27 cellular contexts compared by ENCODE assay signal in the genomic region with DNA sequence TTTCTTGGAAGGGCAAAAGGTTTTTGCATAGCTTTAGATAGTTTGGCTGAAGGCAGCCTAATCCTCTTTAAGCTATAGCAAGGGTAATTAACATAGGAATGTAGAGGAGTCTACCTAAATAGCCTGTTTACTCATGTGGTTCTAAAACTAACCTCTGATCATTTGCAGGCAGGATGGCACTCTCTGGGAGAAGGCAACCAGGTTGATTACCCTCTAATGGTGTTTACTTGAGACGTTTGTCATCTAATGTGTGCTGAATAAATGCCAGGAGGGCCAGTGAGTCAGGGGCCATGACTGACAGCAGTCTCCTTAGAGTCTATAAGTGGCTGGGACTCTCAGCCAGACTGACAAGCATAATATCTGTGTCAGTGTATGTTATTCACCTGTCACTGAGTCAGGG.
DNase-seq lines count a peak whose midpoint lies in the region; ATAC-seq and TF ChIP-seq lines count a peak whose summit lies in the region.
"Had no signal": no experiment of that assay in that cellular context is flagged by ENCODE, and none has a peak within 500 bp of the region (broad histone marks: within the 10 kb centered on the region; RNA-seq: fewer than 3 reads in every experiment).

No MANE protein-coding gene starts in this region.

- H3K9me3 Mint-ChIP-seq in activated CD8-positive, alpha-beta T cell treated with anti-CD3 and anti-CD28 coated beads, Interleukin-2, amount 10 ng/mL, durations not matched to agents 7 days and 5 days (ENCODE audit: insufficient read depth): no peaks in the 10 kb centered on the region
- H3K9me3 Mint-ChIP-seq: activated naive CD4-positive, alpha-beta T cell treated with anti-CD3 and anti-CD28 coated beads, Interleukin-2, amount 50 U/mL, for 24 hours; activated T-helper 2 cell treated with anti-CD3 and anti-CD28 coated beads, Interferon-gamma antibody, Interleukin-2, Interleukin-4, amounts not matched to agents 10 μg/mL and 5 μg/mL and 100 μg/mL, durations not matched to agents 14 hours and 24 hours and 36 hours; stimulated activated naive CD8-positive, alpha-beta T cell treated with anti-CD3 and anti-CD28 coated beads, Interleukin-15, amount 100 ng/mL, for 72 hours; T-helper 2 cell treated with Interferon-gamma antibody and Interleukin-4, amounts not matched to agents 5 μg/mL and 100 μg/mL, for 36 hours had no signal

- ATAC-seq in PC-3 (peak; percentile 99), HG03342 (IDR thresholded peaks at IDR 0.05; ENCODE audit: unreplicated experiment) (no peak)
- no peak for ATAC-seq in activated CD8-positive, alpha-beta T cell treated with anti-CD3 and anti-CD28 coated beads, Interleukin-2, amount 10 ng/mL, durations not matched to agents 7 days and 5 days
- ATAC-seq: right lobe of liver; stimulated activated naive CD8-positive, alpha-beta T cell treated with anti-CD3 and anti-CD28 coated beads, Interleukin-15, amount 100 ng/mL, for 72 hours had no signal

- BruUV-seq in PC-3 (replicated peaks; lab: Mats Ljungman, UMichigan): no TSS peak

- no peaks in the 10 kb centered on the region for H3K27me3 ChIP-seq in HAP-1 (ENCODE audit: low read depth)
- H3K27me3 ChIP-seq in PC-3 (ENCODE audit: low read length): no peaks in the 10 kb centered on the region
- no peaks in the 10 kb centered on the region for H3K27me3 ChIP-seq in iPS-20b (ENCODE audit: insufficient read depth, low read length)
- H3K27me3 ChIP-seq: BLaER1 treated with 17β-estradiol and CSF1 and Interleukin-3, amounts not matched to agents 10 nM and 100 nM; colonic mucosa; right lobe of liver had no signal

- 0 out of 2 replicates have a peak overlapping the region, but pooled peaks have one; percentile 19 for H3K27ac ChIP-seq in PC-3 (ENCODE audit: low read length)
- no peak overlapping the region for H3K27ac ChIP-seq in iPS-20b (ENCODE audit: low read length)
- H3K27ac ChIP-seq: BLaER1 treated with 17β-estradiol and CSF1 and Interleukin-3, amounts not matched to agents 10 nM and 100 nM; cardiac muscle cell; colonic mucosa; HL-60; right lobe of liver; thoracic aorta had no signal

- no peaks in the 10 kb centered on the region for H3K36me3 Mint-ChIP-seq in activated CD8-positive, alpha-beta T cell treated with anti-CD3 and anti-CD28 coated beads, Interleukin-2, amount 10 ng/mL, durations not matched to agents 7 days and 5 days (ENCODE audit: low read depth)
- H3K36me3 Mint-ChIP-seq: activated naive CD4-positive, alpha-beta T cell treated with anti-CD3 and anti-CD28 coated beads, Interleukin-2, amount 50 U/mL, for 24 hours had no signal

- H3K36me3 ChIP-seq in HAP-1 (replicated peaks) (no peaks in the 10 kb centered on the region), PC-3 (ENCODE audit: low read depth, low read length) (no peaks in the 10 kb centered on the region), iPS-20b (ENCODE audit: insufficient read depth, low read depth, low read length) (no peaks in the 10 kb centered on the region)
- H3K36me3 ChIP-seq: BLaER1 treated with 17β-estradiol and CSF1 and Interleukin-3, amounts not matched to agents 10 nM and 100 nM; cardiac muscle cell; colonic mucosa; right lobe of liver; thoracic aorta had no signal

- H3K4me3 ChIP-seq in HAP-1 (no peak overlapping the region), PC-3 (ENCODE audit: low read length) (no peak overlapping the region), iPS-20b (ENCODE audit: low read length) (peak overlapping the region; percentile 5; the same call in 1 of the 2 replicates)
- H3K4me3 ChIP-seq: BLaER1 treated with 17β-estradiol and CSF1 and Interleukin-3, amounts not matched to agents 10 nM and 100 nM; cardiac muscle cell; colonic mucosa; right lobe of liver; thoracic aorta had no signal

- no peaks in the 10 kb centered on the region for H3K4me1 Mint-ChIP-seq in activated CD8-positive, alpha-beta T cell treated with anti-CD3 and anti-CD28 coated beads, Interleukin-2, amount 10 ng/mL, durations not matched to agents 7 days and 5 days (ENCODE audit: low read depth)
- H3K4me1 Mint-ChIP-seq: activated naive CD4-positive, alpha-beta T cell treated with anti-CD3 and anti-CD28 coated beads, Interleukin-2, amount 50 U/mL, for 24 hours; stimulated activated naive CD8-positive, alpha-beta T cell treated with anti-CD3 and anti-CD28 coated beads, Interleukin-15, amount 100 ng/mL, for 72 hours had no signal

- peaks cover 13% of the 10 kb centered on the region for H3K4me1 ChIP-seq in HAP-1
- H3K4me1 ChIP-seq in PC-3 (ENCODE audit: insufficient read depth, low read length): peaks cover 25% of the 10 kb centered on the region
- H3K4me1 ChIP-seq in iPS-20b (ENCODE audit: insufficient read depth, low read length): peaks cover 24% of the 10 kb centered on the region; the same call in 1 of the 2 replicates
- H3K4me1 ChIP-seq: BLaER1 treated with 17β-estradiol and CSF1 and Interleukin-3, amounts not matched to agents 10 nM and 100 nM; colonic mucosa; right lobe of liver had no signal

- H3K27ac Mint-ChIP-seq in activated CD8-positive, alpha-beta T cell treated with anti-CD3 and anti-CD28 coated beads, Interleukin-2, amount 10 ng/mL, durations not matched to agents 7 days and 5 days: no peak overlapping the region
- H3K27ac Mint-ChIP-seq: activated naive CD4-positive, alpha-beta T cell treated with anti-CD3 and anti-CD28 coated beads, Interleukin-2, amount 50 U/mL, for 24 hours; activated T-helper 2 cell treated with anti-CD3 and anti-CD28 coated beads, Interferon-gamma antibody, Interleukin-2, Interleukin-4, amounts not matched to agents 10 μg/mL and 5 μg/mL and 100 μg/mL, durations not matched to agents 14 hours and 24 hours and 36 hours had no signal

- H3K27me3 Mint-ChIP-seq in activated CD8-positive, alpha-beta T cell treated with anti-CD3 and anti-CD28 coated beads, Interleukin-2, amount 10 ng/mL, durations not matched to agents 7 days and 5 days (ENCODE audit: low read depth): peaks cover 21% of the 10 kb centered on the region
- H3K27me3 Mint-ChIP-seq: activated naive CD4-positive, alpha-beta T cell treated with anti-CD3 and anti-CD28 coated beads, Interleukin-2, amount 50 U/mL, for 24 hours had no signal

- H3K9me3 ChIP-seq in HAP-1 (no peaks in the 10 kb centered on the region), PC-3 (ENCODE audit: low read length) (no peaks in the 10 kb centered on the region), iPS-20b (ENCODE audit: insufficient read depth, low read depth, low read length) (no peaks in the 10 kb centered on the region)
- H3K9me3 ChIP-seq: BLaER1 treated with 17β-estradiol and CSF1 and Interleukin-3, amounts not matched to agents 10 nM and 100 nM; colonic mucosa; right lobe of liver; thoracic aorta had no signal

- POLR2A ChIA-PET in PC-3 (lab: Charles Lee; ENCODE audit: unreplicated experiment): interaction anchor here (0.6 kb wide), 1 partner anchor 20 kb away, joined by 3 read pairs; no protein-coding TSS in a partner anchor
- POLR2A ChIA-PET in activated CD8-positive, alpha-beta T cell treated with anti-CD3 and anti-CD28 coated beads, Interleukin-2, amount 10 ng/mL, durations not matched to agents 7 days and 5 days (lab: Charles Lee): no interaction called here

- H3K9ac ChIP-seq in PC-3 (ENCODE audit: low read length): no peak overlapping the region
- H3K9ac ChIP-seq in iPS-20b (ENCODE audit: low read depth, low read length): no peak overlapping the region
- H3K9ac ChIP-seq: BLaER1 treated with 17β-estradiol and CSF1 and Interleukin-3, amounts not matched to agents 10 nM and 100 nM had no signal

- intact Hi-C loops in PC-3 (cut with micrococcal nuclease): no loop called here

- CTCF ChIA-PET in PC-3 (lab: Charles Lee): no interaction called here
- CTCF ChIA-PET in activated CD8-positive, alpha-beta T cell treated with anti-CD3 and anti-CD28 coated beads, Interleukin-2, amount 10 ng/mL, durations not matched to agents 7 days and 5 days (lab: Charles Lee): no interaction called here

- H3K4me2 ChIP-seq in PC-3 (ENCODE audit: low read length): no peak overlapping the region; the same call in 1 of the 2 replicates
- H3K4me2 ChIP-seq: BLaER1 treated with 17β-estradiol and CSF1 and Interleukin-3, amounts not matched to agents 10 nM and 100 nM had no signal

- no peaks in the 10 kb centered on the region for H3K9me2 ChIP-seq in PC-3 (replicated peaks; ENCODE audit: low read length)

- TF ChIP-seq CTCF in PC-3 (conservative IDR thresholded peaks at IDR 0.05; ENCODE audit: low read depth, low read length): no peak

- DNase-seq in ELF-1 (ENCODE audit: low read depth, low spot score) (peak; percentile 37), HAP-1 (ENCODE audit: low spot score in 2 of 2) (peak; percentile 45 to 89), PC-3 (peak; percentile 96), iPS-NIHi7 (ENCODE audit: extremely low spot score) (no peak), germinal center (ENCODE audit: low spot score) (no peak)
- DNase-seq in activated CD8-positive, alpha-beta T cell treated with anti-CD3 and anti-CD28 coated beads, Interleukin-2, amount 10 ng/mL, durations not matched to agents 7 days and 5 days: no peak
- DNase-seq: activated CD4-positive, alpha-beta T cell treated with anti-CD3 and anti-CD28 coated beads for 4 hours; amygdala; colonic mucosa; DMS153; effector memory CD4-positive, alpha-beta T cell; erythroblast; NCI-H1694 treated with DMSO at 0.1 percent for 48 hours; NCI-H524 treated with DMSO at 0.1 percent for 48 hours; right lobe of liver; SIG-M5; stimulated activated CD8-positive, alpha-beta memory T cell treated with anti-CD3 and anti-CD28 coated beads, Interleukin-4, amount 100 ng/mL, for 48 hours; stimulated activated naive CD8-positive, alpha-beta T cell treated with anti-CD3 and anti-CD28 coated beads, Interleukin-15, amount 100 ng/mL, for 72 hours had no signal

- no peaks in the 10 kb centered on the region for H3F3A ChIP-seq in PC-3 (ENCODE audit: low read length, unreplicated experiment)

- no peaks in the 10 kb centered on the region for H4K20me1 ChIP-seq in PC-3 (ENCODE audit: low read length)
- H4K20me1 ChIP-seq: BLaER1 treated with 17β-estradiol and CSF1 and Interleukin-3, amounts not matched to agents 10 nM and 100 nM had no signal

- in situ Hi-C loops in HAP-1 (cut with MboI; ENCODE audit: low sequenced_read_pairs): no loop called here

- no peak overlapping the region for H2AFZ ChIP-seq in PC-3 (ENCODE audit: low read length)

- no peaks in the 10 kb centered on the region for H3K79me2 ChIP-seq in PC-3 (ENCODE audit: low read length)

- no peak overlapping the region for H3K4me3 Mint-ChIP-seq in activated CD8-positive, alpha-beta T cell treated with anti-CD3 and anti-CD28 coated beads, Interleukin-2, amount 10 ng/mL, durations not matched to agents 7 days and 5 days
- H3K4me3 Mint-ChIP-seq: activated naive CD4-positive, alpha-beta T cell treated with anti-CD3 and anti-CD28 coated beads, Interleukin-2, amount 50 U/mL, for 24 hours; stimulated activated naive CD8-positive, alpha-beta T cell treated with anti-CD3 and anti-CD28 coated beads, Interleukin-15, amount 100 ng/mL, for 72 hours; T-helper 2 cell treated with Interferon-gamma antibody and Interleukin-4, amounts not matched to agents 5 μg/mL and 100 μg/mL, for 36 hours had no signal

Comparison
In these comparisons a context has a peak if more than half of its experiments do, and no peak if none do; other contexts are left out.
1. DNase-seq: peak in ELF-1 (single experiment), HAP-1 (2 of 2) and PC-3 (single experiment); none in iPS-NIHi7 (single experiment), germinal center (single experiment) and activated CD8-positive, alpha-beta T cell treated with anti-CD3 and anti-CD28 coated beads, Interleukin-2, amount 10 ng/mL, durations not matched to agents 7 days and 5 days (single experiment).